In genomic region chr1:3453203-3453761, GRCh38 we compare ENCODE assay signal across 8 cellular contexts. TPM values are rescaled to one million over a fixed set of nuclear protein-coding genes. Genes with fewer than 3 reads are reported as not detected.
DNase-seq lines count a peak whose midpoint lies in the region; ATAC-seq lines count a peak whose summit lies in the region.

No MANE protein-coding gene starts in this region.

- ATAC-seq in activated CD4-positive, alpha-beta T cell treated with anti-CD3 and anti-CD28 coated beads for 36 hours = peak; percentile 89
- ATAC-seq in left colon (peak; percentile 59), HG03045 (IDR thresholded peaks at IDR 0.05; ENCODE audit: unreplicated experiment) (no peak)

- H3K4me1 Mint-ChIP-seq in activated CD4-positive, alpha-beta T cell treated with anti-CD3 and anti-CD28 coated beads for 36 hours = peaks cover 3% of the 10 kb centered on the region

- intact Hi-C loops in activated CD4-positive, alpha-beta T cell treated with anti-CD3 and anti-CD28 coated beads for 36 hours (cut with DNase I, micrococcal nuclease) = loop anchor here (1.0 to 2.0 kb wide), 5 partner anchors 30 to 271 kb away; no protein-coding TSS in a partner anchor
- intact Hi-C loops in left colon (cut with DNase I, micrococcal nuclease) = no loop called here

- peaks cover 2% of the 10 kb centered on the region for H3K27me3 Mint-ChIP-seq in activated CD4-positive, alpha-beta T cell treated with anti-CD3 and anti-CD28 coated beads for 36 hours

- H3K9me3 Mint-ChIP-seq in activated CD4-positive, alpha-beta T cell treated with anti-CD3 and anti-CD28 coated beads for 36 hours (ENCODE audit: low read depth) = no peaks in the 10 kb centered on the region

- no peak overlapping the region for H3K4me3 Mint-ChIP-seq in activated CD4-positive, alpha-beta T cell treated with anti-CD3 and anti-CD28 coated beads for 36 hours

- H3K36me3 Mint-ChIP-seq in activated CD4-positive, alpha-beta T cell treated with anti-CD3 and anti-CD28 coated beads for 36 hours (ENCODE audit: low read depth) = no peaks in the 10 kb centered on the region

- CTCF ChIA-PET in activated CD4-positive, alpha-beta T cell treated with anti-CD3 and anti-CD28 coated beads for 36 hours (lab: Charles Lee) = interaction anchor here (0.6 to 3.7 kb wide), 19 partner anchors 9 to 1038 kb away, joined by 3 to 32 read pairs (median 4); no protein-coding TSS in a partner anchor

- peak; percentile 57 for DNase-seq in SIG-M5 treated with dmso at 0.1 percent for 504 hours (lab: John Stamatoyannopoulos, UW; ENCODE audit: unreplicated experiment)
- DNase-seq in SIG-M5 (lab: John Stamatoyannopoulos, UW) = no peak
- DNase-seq in NCI-H146 (lab: John Stamatoyannopoulos, UW) = peak; percentile 71
- DNase-seq in activated CD4-positive, alpha-beta T cell treated with anti-CD3 and anti-CD28 coated beads for 36 hours = peak; percentile 87
- DNase-seq in cerebellar cortex (ENCODE audit: low spot score) = peak; percentile 72
- peak; percentile 71 to 80 for DNase-seq in left colon
- peak; percentile 75 for DNase-seq in stimulated activated CD4-positive, alpha-beta T cell treated with anti-CD3 and anti-CD28 coated beads, Interleukin-4, amount 100 ng/mL, for 1 hour

- POLR2A ChIA-PET in activated CD4-positive, alpha-beta T cell treated with anti-CD3 and anti-CD28 coated beads for 36 hours (lab: Charles Lee) = no interaction called here

- H3K27ac Mint-ChIP-seq in activated CD4-positive, alpha-beta T cell treated with anti-CD3 and anti-CD28 coated beads for 36 hours = no peak overlapping the region

RNA-seq across cellular contexts. Expression of gene ARHGEF16, which starts 1.2 kb away (rescaled TPM):
- total RNA-seq in activated CD4-positive, alpha-beta T cell treated with anti-CD3 and anti-CD28 coated beads for 36 hours = not detected
- total RNA-seq in left colon = 100 to 1,000 TPM in 1 of 2 donors, 10 to 100 TPM in 1; 92.4 to 113 TPM

Comparison
In these comparisons a context has a peak if more than half of its experiments do, and no peak if none do; other contexts are left out.
1. RNA of gene ARHGEF16, which starts 1.2 kb away (total RNA-seq): 92.4 to 113 TPM in left colon; not detected in activated CD4-positive, alpha-beta T cell treated with anti-CD3 and anti-CD28 coated beads for 36 hours; every median in the first group is over 10 times any median in the second.
2. intact Hi-C loops: an anchor here in activated CD4-positive, alpha-beta T cell treated with anti-CD3 and anti-CD28 coated beads for 36 hours (1.0 to 2.0 kb wide); none called in left colon.